Comparison of ENCODE assay signal across 8 cellular contexts in genomic region chr18:34709631-34710429, GRCh38. TPM values are rescaled to one million over a fixed set of nuclear protein-coding genes. Genes with fewer than 3 reads are reported as not detected.
DNase-seq lines count a peak whose midpoint lies in the region; ATAC-seq and TF ChIP-seq lines count a peak whose summit lies in the region.

Gene DTNA (plus strand): TSS chr18:34710298. CDS start chr18:34755977, 45,679 bp downstream.

- TF ChIP-seq POLR2A in ovary (IDR thresholded peaks at IDR 0.05): no peak

- no peaks in the 10 kb centered on the region for H3K36me3 ChIP-seq in ovary

- H3K27ac ChIP-seq in foreskin keratinocyte (peak within 1 kb of the TSS; percentile 42), ovary (peak within 1 kb of the TSS in 1 of 2 donors; percentile 45)

- H3K4me1 ChIP-seq in foreskin keratinocyte: peaks cover 24% of the 10 kb centered on the region
- H3K4me1 ChIP-seq in ovary (ENCODE audit: insufficient read depth): peaks cover 6% of the 10 kb centered on the region

- in situ Hi-C loops in SK-MEL-5 (cut with HindIII; ENCODE audit: low pct_unique_long_range_greater_than_20kb, low sequenced_read_pairs): no loop called here

- intact Hi-C loops in ovary (cut with DNase I): loop anchor here in 1 of 4 donors (10.0 kb wide), 1 partner anchor 55 kb away; no protein-coding TSS in a partner anchor

- peak within 1 kb of the TSS; percentile 15 for H3K4me3 ChIP-seq in ovary

- TF ChIP-seq EP300 in Ishikawa (IDR thresholded peaks at IDR 0.05; ENCODE audit: borderline replicate concordance): no peak
- no peak for TF ChIP-seq EP300 in ovary (IDR thresholded peaks at IDR 0.05)

- TF ChIP-seq CTCF in foreskin keratinocyte (conservative IDR thresholded peaks at IDR 0.05) (no peak), ovary (IDR thresholded peaks at IDR 0.05) (no peak)

- no peak for TF ChIP-seq RAD21 in Ishikawa (IDR thresholded peaks at IDR 0.05; ENCODE audit: low read depth)

- DNase-seq in SK-MEL-5 (ENCODE audit: low read depth, low spot score): peak; percentile 65
- DNase-seq in foreskin keratinocyte: peak; percentile 88 to 95
- peak in 1 of 5 donors; percentile 35 for DNase-seq in ovary
- DNase-seq in ecto neural progenitor cell (ENCODE audit: low spot score): no peak

- 5 to 16% (median 14%) methylated on average over 2 of the region's 2 CpGs for WGBS in ovary, 3 donors

- H3K27me3 ChIP-seq in foreskin keratinocyte: no peaks in the 10 kb centered on the region
- H3K27me3 ChIP-seq in ovary: no peaks in the 10 kb centered on the region

- ATAC-seq in foreskin keratinocyte: peak; percentile 97
- ATAC-seq in GM19324 (IDR thresholded peaks at IDR 0.05; ENCODE audit: low FRiP score, unreplicated experiment): no peak
- no peak for ATAC-seq in HG02981 (IDR thresholded peaks at IDR 0.05; ENCODE audit: unreplicated experiment)
- no peak for ATAC-seq in GM21526 (IDR thresholded peaks at IDR 0.05; ENCODE audit: low FRiP score, unreplicated experiment)

- H3K9me3 ChIP-seq in ovary: no peaks in the 10 kb centered on the region

TF ChIP-seq in Ishikawa, 13 proteins besides CTCF, POLR2A, EP300 and RAD21:
- TF ChIP-seq USF1 (IDR thresholded peaks at IDR 0.05): peak; percentile 54
- TF ChIP-seq ZBTB7A (IDR thresholded peaks at IDR 0.05; ENCODE audit: low read depth): no peak
- TF ChIP-seq TAF1 (IDR thresholded peaks at IDR 0.05; ENCODE audit: low read depth): no peak
TF ChIP-seq in Ishikawa: peak in this region for 1.

RNA-seq across cellular contexts. Expression of gene DTNA, which starts in this region (rescaled TPM):
- total RNA-seq in SK-MEL-5 (2014; rRNA removed; shearing (Covaris generic)): 2.8 and 3.6 TPM in 2 replicates
- polyA plus RNA-seq in SK-MEL-5 (2015; cell fraction: cytosol; rRNA removed): 2.8 and 3.3 TPM in 2 replicates
- polyA plus RNA-seq in SK-MEL-5 (2015; cell fraction: nucleus; rRNA removed): 1.0 and 3.4 TPM in 2 replicates
- total RNA-seq in foreskin keratinocyte: 0.25 and 0.48 TPM in 2 replicates
- polyA plus RNA-seq in foreskin keratinocyte: 0.19 and 0.25 TPM in 2 replicates
- 10 to 100 TPM in 5 of 7 donors, 1 to 10 TPM in 2; 4.3 to 34.2 (median 18.4) TPM for total RNA-seq in ovary
- polyA plus RNA-seq in ovary: 10 to 100 TPM in 1 of 2 donors, 1 to 10 TPM in 1; 8.3 to 30.4 TPM

Comparison
In these comparisons a context has a peak if more than half of its experiments do, and no peak if none do; other contexts are left out.
1. Peak in DNase-seq, ATAC-seq and H3K27ac ChIP-seq in foreskin keratinocyte; RNA of the gene not detected or under 1 TPM.